1 cellular context compared by ENCODE assay signal in the genomic region with DNA sequence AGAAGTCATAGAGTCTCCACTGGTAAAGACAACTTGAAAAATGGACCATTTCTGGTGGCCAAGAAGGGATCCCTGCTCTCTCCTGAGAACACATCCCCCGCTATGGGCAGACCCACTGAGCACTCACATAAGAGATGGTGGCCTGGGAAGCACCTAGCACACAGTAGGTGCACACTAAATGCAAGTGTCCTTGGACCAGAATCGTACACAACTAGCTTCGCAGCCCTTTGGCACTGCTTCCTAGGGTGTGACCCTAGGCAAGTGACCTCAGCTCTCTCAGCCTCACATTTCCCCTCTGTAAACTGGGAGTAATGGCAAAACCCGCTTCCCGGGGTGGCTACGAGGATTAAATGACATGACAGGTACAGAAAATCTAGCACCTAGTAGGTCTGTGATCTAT.
TF ChIP-seq lines count a peak whose summit lies in the region.

No MANE protein-coding gene starts in this region.

TF ChIP-seq in HepG2, 621 proteins besides CTCF, POLR2A, EP300 and RAD21:
- peak; percentile 66 for TF ChIP-seq ZKSCAN1 (IDR thresholded peaks at IDR 0.05; ENCODE audit: low read length)
- no peak for TF ChIP-seq ZBTB20 (CRISPR knock-in tag; IDR thresholded peaks at IDR 0.05; ENCODE audit: borderline replicate concordance, low read depth)
